In genomic region chr9:93093081-93093448, GRCh38 we compare ENCODE assay signal across 8 cellular contexts. TPM values are rescaled to one million over a fixed set of nuclear protein-coding genes. Genes with fewer than 3 reads are reported as not detected.
DNase-seq lines count a peak whose midpoint lies in the region; ATAC-seq and TF ChIP-seq lines count a peak whose summit lies in the region.
"Had no signal": no experiment of that assay in that cellular context is flagged by ENCODE, and none has a peak within 500 bp of the region (broad histone marks: within the 10 kb centered on the region; RNA-seq: fewer than 3 reads in every experiment).

No MANE protein-coding gene starts in this region.

- H3K4me3 ChIP-seq in HCT116 (replicated peaks in 1 of 2; ENCODE audit: low read depth in 1 of 2, low read length in 2 of 2): no peak overlapping the region

- peaks cover 0 to 21% of the 10 kb centered on the region in 2 experiments; a peak in 2 of 4 replicates for H3K9me3 ChIP-seq in HCT116 (ENCODE audit: control insufficient read depth in 1 of 2, insufficient read depth in 1 of 2, low read depth in 1 of 2, low read length in 2 of 2)

- CTCF ChIA-PET in HCT116 (lab: Charles Lee): no interaction called here
- CTCF ChIA-PET in activated CD4-positive, alpha-beta memory T cell treated with anti-CD3 and anti-CD28 coated beads, Interleukin-2, amount 10 ng/mL, durations not matched to agents 7 days and 5 days (lab: Charles Lee): interaction anchor here (1.2 to 3.6 kb wide), 2 partner anchors 16 to 29 kb away, joined by 6 to 8 read pairs; no protein-coding TSS in a partner anchor

- TF ChIP-seq CTCF in HCT116 (IDR thresholded peaks at IDR 0.05 in 2 of 3, conservative IDR thresholded peaks at IDR 0.05 in 1 of 3; ENCODE audit: borderline replicate concordance in 1 of 3, insufficient read depth in 1 of 3, low read depth in 2 of 3, low read length in 2 of 3): no peak

- no peak overlapping the region for H3K4me3 Mint-ChIP-seq in activated CD4-positive, alpha-beta memory T cell treated with anti-CD3 and anti-CD28 coated beads, Interleukin-2, amount 10 ng/mL, durations not matched to agents 7 days and 5 days

- peak overlapping the region; percentile 7; the same call in 1 of the 2 replicates for H3K27ac ChIP-seq in HCT116 (ENCODE audit: low read depth, low read length)

- RAD21 ChIA-PET in HCT116 (lab: Charles Lee; ENCODE audit: low non-redundant PET in 1 of 2, low total read pairs in 2 of 2, uncharacterized antibody in 2 of 2, unreplicated experiment in 2 of 2): no interaction called here

- no peak overlapping the region for H2AFZ ChIP-seq in HCT116 (ENCODE audit: low read depth, low read length, poor library complexity, severe bottlenecking)

- H3K4me1 ChIP-seq in HCT116 (ENCODE audit: control insufficient read depth in 1 of 2, insufficient read depth in 2 of 2, low read length in 2 of 2): peaks cover 22 to 59% of the 10 kb centered on the region in 2 experiments

- H4K20me1 ChIP-seq in HCT116 (ENCODE audit: insufficient read depth): no peaks in the 10 kb centered on the region

- no peak for ATAC-seq in HCT116

- peaks cover 31% of the 10 kb centered on the region for H3K9me3 Mint-ChIP-seq in activated CD4-positive, alpha-beta memory T cell treated with anti-CD3 and anti-CD28 coated beads, Interleukin-2, amount 10 ng/mL, durations not matched to agents 7 days and 5 days

- H3K36me3 ChIP-seq in HCT116 (ENCODE audit: control insufficient read depth in 1 of 2, insufficient read depth in 2 of 2, low read length in 2 of 2): no peaks in the 10 kb centered on the region

- TF ChIP-seq RAD21 in HCT116 (IDR thresholded peaks at IDR 0.05; ENCODE audit: low read depth): no peak

- peak overlapping the region; percentile 96 for H3K27ac Mint-ChIP-seq in activated CD4-positive, alpha-beta memory T cell treated with anti-CD3 and anti-CD28 coated beads, Interleukin-2, amount 10 ng/mL, durations not matched to agents 7 days and 5 days

- H3K27me3 Mint-ChIP-seq in activated CD4-positive, alpha-beta memory T cell treated with anti-CD3 and anti-CD28 coated beads, Interleukin-2, amount 10 ng/mL, durations not matched to agents 7 days and 5 days: no peaks in the 10 kb centered on the region

- H3K27me3 ChIP-seq in HCT116 (ENCODE audit: insufficient read depth, low read length): no peaks in the 10 kb centered on the region

- POLR2A ChIA-PET in HCT116 (lab: Charles Lee): no interaction called here
- POLR2A ChIA-PET in activated CD4-positive, alpha-beta memory T cell treated with anti-CD3 and anti-CD28 coated beads, Interleukin-2, amount 10 ng/mL, durations not matched to agents 7 days and 5 days (lab: Charles Lee): interaction anchor here (1.6 to 2.9 kb wide), 4 partner anchors 10 to 89 kb away, joined by 4 to 9 read pairs (median 6); no protein-coding TSS in a partner anchor

- peaks cover 54% of the 10 kb centered on the region for H3K36me3 Mint-ChIP-seq in activated CD4-positive, alpha-beta memory T cell treated with anti-CD3 and anti-CD28 coated beads, Interleukin-2, amount 10 ng/mL, durations not matched to agents 7 days and 5 days (ENCODE audit: low read depth)

- H3K79me2 ChIP-seq in HCT116 (ENCODE audit: insufficient read depth, low read length): peaks cover 19% of the 10 kb centered on the region

- BruUV-seq in HCT116 (replicated peaks; lab: Mats Ljungman, UMichigan): no TSS peak

- no peak overlapping the region for H3K4me2 ChIP-seq in HCT116 (ENCODE audit: low read length)

- intact Hi-C loops in HCT116 (cut with micrococcal nuclease): no loop called here

- peaks cover 66% of the 10 kb centered on the region for H3K4me1 Mint-ChIP-seq in activated CD4-positive, alpha-beta memory T cell treated with anti-CD3 and anti-CD28 coated beads, Interleukin-2, amount 10 ng/mL, durations not matched to agents 7 days and 5 days

- no peaks in the 10 kb centered on the region for H3K9me2 ChIP-seq in HCT116 (ENCODE audit: insufficient read depth)

- no peak for TF ChIP-seq POLR2A in HCT116 (IDR thresholded peaks at IDR 0.05; ENCODE audit: borderline replicate concordance, extremely low read depth, insufficient read depth, insufficient read length)

- DNase-seq in HCT116 (ENCODE audit: low read depth, low spot score): no peak
- no peak for DNase-seq in activated CD4-positive, alpha-beta memory T cell treated with anti-CD3 and anti-CD28 coated beads, Interleukin-2, amount 10 ng/mL, durations not matched to agents 7 days and 5 days
- DNase-seq in iPS-NIHi11 (ENCODE audit: low spot score): peak; percentile 0
- DNase-seq in stimulated activated CD8-positive, alpha-beta memory T cell treated with anti-CD3 and anti-CD28 coated beads, Interleukin-4, amount 100 ng/mL, for 48 hours: peak; percentile 11
- no peak for DNase-seq in SIG-M5 (lab: John Stamatoyannopoulos, UW)
- DNase-seq in OCI-M2 (lab: John Stamatoyannopoulos, UW; ENCODE audit: unreplicated experiment): no peak
- no peak for DNase-seq in retina
- DNase-seq: NCI-H524 treated with DMSO at 0.1 percent for 48 hours had no signal

- no peak overlapping the region for H3K9ac ChIP-seq in HCT116 (ENCODE audit: low read length)

TF ChIP-seq in HCT116, 20 proteins besides CTCF, POLR2A, EP300 and RAD21:
- TF ChIP-seq MAX (IDR thresholded peaks at IDR 0.05) (no peak), EZH2phosphoT487 (IDR thresholded peaks at IDR 0.05; ENCODE audit: borderline replicate concordance) (no peak), EGR1 (IDR thresholded peaks at IDR 0.05; ENCODE audit: low read depth) (no peak), EZH2 (IDR thresholded peaks at IDR 0.05) (no peak)

RNA-seq across cellular contexts. Expression of gene CARD19, which starts 3.0 kb away (rescaled TPM):
- total RNA-seq in HCT116 (2021; ENCODE audit: unreplicated experiment): 54.5 TPM
- polyA plus RNA-seq in HCT116 (2012): 78.2 and 88.3 TPM in 2 replicates
- 10 to 100 TPM; 80.4 to 83.5 TPM for total RNA-seq in activated CD4-positive, alpha-beta memory T cell treated with anti-CD3 and anti-CD28 coated beads, Interleukin-2, amount 10 ng/mL, durations not matched to agents 7 days and 5 days

RNA-seq across cellular contexts. Expression of gene SUSD3, which starts 34.6 kb away (rescaled TPM):
- total RNA-seq in HCT116 (2021; ENCODE audit: unreplicated experiment): 11.3 TPM
- polyA plus RNA-seq in HCT116 (2012): 15.2 and 16.4 TPM in 2 replicates
- 10 to 100 TPM; 69.6 to 71.4 TPM for total RNA-seq in activated CD4-positive, alpha-beta memory T cell treated with anti-CD3 and anti-CD28 coated beads, Interleukin-2, amount 10 ng/mL, durations not matched to agents 7 days and 5 days

RNA-seq across cellular contexts. Expression of gene NINJ1, which starts 41.0 kb away (rescaled TPM):
- 34.4 TPM for total RNA-seq in HCT116 (2021; ENCODE audit: unreplicated experiment)
- 61.5 and 66.1 TPM in 2 replicates for polyA plus RNA-seq in HCT116 (2012)
- 10 to 100 TPM; 36.9 to 37.4 TPM for total RNA-seq in activated CD4-positive, alpha-beta memory T cell treated with anti-CD3 and anti-CD28 coated beads, Interleukin-2, amount 10 ng/mL, durations not matched to agents 7 days and 5 days

Comparison
In these comparisons a context has a peak if more than half of its experiments do, and no peak if none do; other contexts are left out.
1. DNase-seq: peak in iPS-NIHi11 (single experiment) and stimulated activated CD8-positive, alpha-beta memory T cell treated with anti-CD3 and anti-CD28 coated beads, Interleukin-4, amount 100 ng/mL, for 48 hours (single experiment); none in HCT116 (single experiment), activated CD4-positive, alpha-beta memory T cell treated with anti-CD3 and anti-CD28 coated beads, Interleukin-2, amount 10 ng/mL, durations not matched to agents 7 days and 5 days (single experiment), SIG-M5 (single experiment), OCI-M2 (single experiment) and retina (single experiment).